ENCODE assay signal across 1 cellular context in the genomic region with DNA sequence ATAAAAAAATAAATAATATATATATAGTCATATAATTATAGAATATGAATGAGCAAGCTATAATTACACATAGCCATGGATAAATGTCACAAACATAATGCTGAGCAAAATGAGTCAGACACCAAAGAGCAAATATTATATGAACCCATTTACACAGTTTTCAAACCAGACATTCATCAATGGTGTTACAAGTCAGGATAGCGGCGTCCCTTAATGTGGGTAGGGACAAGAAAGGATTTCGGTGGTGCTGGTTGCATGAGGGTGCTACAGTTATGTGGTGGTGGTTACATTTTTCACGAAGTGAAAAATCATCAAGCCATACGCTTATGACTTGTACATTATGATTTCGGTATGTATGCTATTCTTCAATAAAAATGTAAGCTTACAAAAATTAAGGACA.
TF ChIP-seq lines count a peak whose summit lies in the region.

No MANE protein-coding gene starts in this region.

TF ChIP-seq in GM12878, 131 proteins besides CTCF, POLR2A, EP300 and RAD21:
- TF ChIP-seq, protein P1, sequence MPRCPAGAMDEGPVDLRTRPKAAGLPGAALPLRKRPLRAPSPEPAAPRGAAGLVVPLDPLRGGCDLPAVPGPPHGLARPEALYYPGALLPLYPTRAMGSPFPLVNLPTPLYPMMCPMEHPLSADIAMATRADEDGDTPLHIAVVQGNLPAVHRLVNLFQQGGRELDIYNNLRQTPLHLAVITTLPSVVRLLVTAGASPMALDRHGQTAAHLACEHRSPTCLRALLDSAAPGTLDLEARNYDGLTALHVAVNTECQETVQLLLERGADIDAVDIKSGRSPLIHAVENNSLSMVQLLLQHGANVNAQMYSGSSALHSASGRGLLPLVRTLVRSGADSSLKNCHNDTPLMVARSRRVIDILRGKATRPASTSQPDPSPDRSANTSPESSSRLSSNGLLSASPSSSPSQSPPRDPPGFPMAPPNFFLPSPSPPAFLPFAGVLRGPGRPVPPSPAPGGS (IDR thresholded peaks at IDR 0.05; ENCODE audit: borderline replicate concordance, insufficient read depth, low read depth, low read length, poor library complexity, severe bottlenecking), result peak; percentile 18
- TF ChIP-seq PAX5 (IDR thresholded peaks at IDR 0.05; ENCODE audit: borderline replicate concordance, low read depth, low read length) (no peak), TARDBP (IDR thresholded peaks at IDR 0.05; ENCODE audit: borderline replicate concordance) (no peak)
